Comparison of ENCODE assay signal across 22 cellular contexts in the genomic region with DNA sequence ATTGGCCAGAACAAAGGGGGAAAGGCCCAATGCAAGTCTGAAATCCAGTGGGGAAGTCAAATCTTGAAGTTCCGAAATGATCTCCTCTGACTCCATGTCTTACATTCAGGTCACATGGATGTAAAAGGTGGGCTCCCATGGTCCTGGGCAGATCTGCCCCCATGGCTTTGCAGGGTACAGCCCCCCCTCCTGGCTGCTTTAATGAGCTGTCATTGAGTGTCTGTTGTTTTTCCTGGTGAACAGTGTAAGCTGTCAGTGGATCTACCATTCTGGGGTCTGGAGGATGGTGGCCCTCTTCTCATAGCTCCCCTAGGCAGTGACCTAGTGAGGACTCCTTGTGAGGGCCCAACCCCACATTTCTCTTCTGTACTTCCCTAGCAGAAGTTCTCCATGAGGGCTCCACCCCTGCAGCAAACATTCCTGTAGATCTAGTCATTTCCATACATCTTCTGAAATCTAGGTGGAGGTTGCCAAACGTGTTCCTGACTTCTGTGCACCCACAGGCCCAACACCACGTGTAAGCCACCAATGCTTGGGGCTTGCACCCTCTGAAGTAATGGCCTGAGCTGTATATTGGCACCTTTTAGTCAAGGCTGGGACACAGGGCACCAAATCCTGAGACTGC. TPM values are rescaled to one million over a fixed set of nuclear protein-coding genes. Genes with fewer than 3 reads are reported as not detected.
"Had no signal": no experiment of that assay in that cellular context is flagged by ENCODE, and none has a peak within 500 bp of the region (broad histone marks: within the 10 kb centered on the region; RNA-seq: fewer than 3 reads in every experiment).

No MANE protein-coding gene starts in this region.

- ATAC-seq: body of pancreas, heart right ventricle, left lung, T-helper 17 cell had no signal

- H3K9me3 Mint-ChIP-seq: activated naive CD4-positive, alpha-beta T cell treated with anti-CD3 and anti-CD28 coated beads, Interleukin-2, amount 50 U/mL, for 24 hours; activated T-helper 2 cell treated with anti-CD3 and anti-CD28 coated beads, Interferon-gamma antibody, Interleukin-2, Interleukin-4, amounts not matched to agents 10 μg/mL and 5 μg/mL and 100 μg/mL, durations not matched to agents 14 hours and 24 hours and 36 hours had no signal

- H3K27me3 ChIP-seq: body of pancreas, esophagus squamous epithelium, heart right ventricle, left lung, sigmoid colon, upper lobe of left lung had no signal

- H3K36me3 Mint-ChIP-seq: activated naive CD4-positive, alpha-beta T cell treated with anti-CD3 and anti-CD28 coated beads, Interleukin-2, amount 50 U/mL, for 24 hours; memory B cell had no signal

- H3K36me3 ChIP-seq: esophagus squamous epithelium, heart right ventricle, left lung, sigmoid colon, upper lobe of left lung had no signal

- H3K27me3 Mint-ChIP-seq: activated naive CD4-positive, alpha-beta T cell treated with anti-CD3 and anti-CD28 coated beads, Interleukin-2, amount 50 U/mL, for 24 hours; T-helper 17 cell had no signal

- H3K4me1 Mint-ChIP-seq: activated CD4-positive, alpha-beta T cell treated with anti-CD3 and anti-CD28 coated beads, Interleukin-2, amount 10 ng/mL, durations not matched to agents 7 days and 5 days; activated naive CD4-positive, alpha-beta T cell treated with anti-CD3 and anti-CD28 coated beads, Interleukin-2, amount 50 U/mL, for 24 hours; memory B cell; T-helper 17 cell had no signal

- H3K27ac Mint-ChIP-seq: activated CD4-positive, alpha-beta T cell treated with anti-CD3 and anti-CD28 coated beads, Interleukin-2, amount 10 ng/mL, durations not matched to agents 7 days and 5 days; activated naive CD4-positive, alpha-beta T cell treated with anti-CD3 and anti-CD28 coated beads, Interleukin-2, amount 50 U/mL, for 24 hours; activated T-helper 2 cell treated with anti-CD3 and anti-CD28 coated beads, Interferon-gamma antibody, Interleukin-2, Interleukin-4, amounts not matched to agents 10 μg/mL and 5 μg/mL and 100 μg/mL, durations not matched to agents 14 hours and 24 hours and 36 hours; memory B cell; T-helper 17 cell had no signal

- H3K4me3 Mint-ChIP-seq: activated CD4-positive, alpha-beta T cell treated with anti-CD3 and anti-CD28 coated beads, Interleukin-2, amount 10 ng/mL, durations not matched to agents 7 days and 5 days; activated naive CD4-positive, alpha-beta T cell treated with anti-CD3 and anti-CD28 coated beads, Interleukin-2, amount 50 U/mL, for 24 hours; memory B cell; T-helper 17 cell had no signal

- H3K4me3 ChIP-seq: body of pancreas, esophagus squamous epithelium, heart right ventricle, left lung, sigmoid colon, upper lobe of left lung had no signal

- H3K4me1 ChIP-seq: body of pancreas, heart right ventricle, left lung, sigmoid colon, upper lobe of left lung had no signal

- H3K27ac ChIP-seq: body of pancreas, heart right ventricle, left lung, sigmoid colon, upper lobe of left lung had no signal

- H3K9me3 ChIP-seq: body of pancreas had no signal

- DNase-seq: activated CD4-positive, alpha-beta T cell treated with anti-CD3 and anti-CD28 coated beads, Interleukin-2, amount 10 ng/mL, durations not matched to agents 7 days and 5 days; activated CD4-positive, CD25-positive, alpha-beta regulatory T cell; activated T-cell treated with anti-CD3 and anti-CD28 coated beads for 4 hours; body of pancreas; cerebellar nuclear complex; dermis blood vessel endothelial cell; esophagus squamous epithelium; heart right ventricle; islet precursor cell; left lung; sigmoid colon; stimulated activated CD4-positive, alpha-beta T cell treated with anti-CD3 and anti-CD28 coated beads, Interleukin-12 subunit alpha, Interleukin-12 subunit beta, amount 100 ng/mL, for 4 hours; stimulated activated naive CD4-positive, alpha-beta T cell treated with Interleukin-2 at 50 U/mL for 16 hours; T-helper 17 cell; upper lobe of left lung had no signal

RNA-seq across cellular contexts. Expression of gene CARD18, which starts 9.3 kb away (rescaled TPM):
- total RNA-seq: activated CD4-positive, alpha-beta T cell treated with anti-CD3 and anti-CD28 coated beads, Interleukin-2, amount 10 ng/mL, durations not matched to agents 7 days and 5 days; activated CD8-positive, alpha-beta memory T cell treated with anti-CD3 and anti-CD28 coated beads for 36 hours; activated T-helper 2 cell treated with anti-CD3 and anti-CD28 coated beads, Interferon-gamma antibody, Interleukin-2, Interleukin-4, amounts not matched to agents 10 μg/mL and 5 μg/mL and 100 μg/mL, durations not matched to agents 14 hours and 24 hours and 36 hours; body of pancreas; dermis blood vessel endothelial cell; left lung; osteocyte; pulmonary artery endothelial cell; sigmoid colon; T-helper 17 cell; upper lobe of left lung had no signal
- polyA plus RNA-seq: neural cell, sigmoid colon had no signal
